In the genomic region with DNA sequence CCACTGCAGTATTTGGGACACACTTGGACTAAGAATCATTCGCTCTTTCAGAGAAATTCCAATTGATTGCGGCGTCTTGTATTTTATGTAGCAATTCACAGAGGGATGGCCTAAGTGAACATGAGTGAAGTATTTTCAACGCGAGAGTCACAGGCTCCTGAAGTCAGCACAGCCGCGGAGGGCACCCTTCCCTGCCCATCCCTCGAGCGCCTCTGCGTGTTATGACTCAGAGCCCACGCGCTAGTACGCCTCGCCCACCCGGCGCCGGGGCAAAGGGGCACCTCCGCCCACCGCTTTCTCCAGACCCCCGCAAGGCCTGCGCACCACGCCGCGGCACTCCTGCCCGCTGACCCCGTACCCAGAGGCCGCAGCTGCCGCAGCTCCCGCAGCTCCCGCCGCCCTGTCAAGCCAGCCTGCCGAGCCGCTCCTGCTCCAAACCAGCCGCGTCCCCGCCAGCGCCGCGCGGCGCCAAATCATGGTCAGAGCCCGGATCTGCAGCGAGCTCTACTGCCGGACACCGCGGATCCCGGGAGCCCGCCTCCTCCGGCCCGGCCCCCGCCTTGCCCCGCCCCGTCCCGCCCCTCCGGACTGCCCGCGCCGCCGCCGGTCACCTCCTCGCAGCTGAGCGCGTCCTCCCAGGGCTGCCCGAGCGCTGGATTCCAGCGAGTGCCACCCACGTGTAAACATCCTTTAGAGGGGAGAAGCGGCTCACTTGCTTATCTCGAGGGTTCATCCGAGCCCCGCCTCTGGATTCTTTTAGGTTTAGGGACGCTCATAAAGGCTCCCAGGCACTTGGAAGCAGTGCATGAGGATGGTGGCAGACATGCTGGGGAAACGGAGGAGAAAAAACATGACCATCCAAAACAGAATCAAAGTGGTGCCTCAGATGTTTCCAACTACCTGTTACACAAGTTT, we compare ENCODE assay signal across 1 cellular context.
TF ChIP-seq lines count a peak whose summit lies in the region.

A gene with protein sequence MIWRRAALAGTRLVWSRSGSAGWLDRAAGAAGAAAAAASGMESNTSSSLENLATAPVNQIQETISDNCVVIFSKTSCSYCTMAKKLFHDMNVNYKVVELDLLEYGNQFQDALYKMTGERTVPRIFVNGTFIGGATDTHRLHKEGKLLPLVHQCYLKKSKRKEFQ (minus strand): TSS at position 509 of the 915 bp plus-strand sequence. CDS start 32 bp downstream, at position 477.

TF ChIP-seq in HepG2, 621 proteins besides CTCF, POLR2A, EP300 and RAD21 (continued from another document and continues in another):
- TF ChIP-seq, protein P1, sequence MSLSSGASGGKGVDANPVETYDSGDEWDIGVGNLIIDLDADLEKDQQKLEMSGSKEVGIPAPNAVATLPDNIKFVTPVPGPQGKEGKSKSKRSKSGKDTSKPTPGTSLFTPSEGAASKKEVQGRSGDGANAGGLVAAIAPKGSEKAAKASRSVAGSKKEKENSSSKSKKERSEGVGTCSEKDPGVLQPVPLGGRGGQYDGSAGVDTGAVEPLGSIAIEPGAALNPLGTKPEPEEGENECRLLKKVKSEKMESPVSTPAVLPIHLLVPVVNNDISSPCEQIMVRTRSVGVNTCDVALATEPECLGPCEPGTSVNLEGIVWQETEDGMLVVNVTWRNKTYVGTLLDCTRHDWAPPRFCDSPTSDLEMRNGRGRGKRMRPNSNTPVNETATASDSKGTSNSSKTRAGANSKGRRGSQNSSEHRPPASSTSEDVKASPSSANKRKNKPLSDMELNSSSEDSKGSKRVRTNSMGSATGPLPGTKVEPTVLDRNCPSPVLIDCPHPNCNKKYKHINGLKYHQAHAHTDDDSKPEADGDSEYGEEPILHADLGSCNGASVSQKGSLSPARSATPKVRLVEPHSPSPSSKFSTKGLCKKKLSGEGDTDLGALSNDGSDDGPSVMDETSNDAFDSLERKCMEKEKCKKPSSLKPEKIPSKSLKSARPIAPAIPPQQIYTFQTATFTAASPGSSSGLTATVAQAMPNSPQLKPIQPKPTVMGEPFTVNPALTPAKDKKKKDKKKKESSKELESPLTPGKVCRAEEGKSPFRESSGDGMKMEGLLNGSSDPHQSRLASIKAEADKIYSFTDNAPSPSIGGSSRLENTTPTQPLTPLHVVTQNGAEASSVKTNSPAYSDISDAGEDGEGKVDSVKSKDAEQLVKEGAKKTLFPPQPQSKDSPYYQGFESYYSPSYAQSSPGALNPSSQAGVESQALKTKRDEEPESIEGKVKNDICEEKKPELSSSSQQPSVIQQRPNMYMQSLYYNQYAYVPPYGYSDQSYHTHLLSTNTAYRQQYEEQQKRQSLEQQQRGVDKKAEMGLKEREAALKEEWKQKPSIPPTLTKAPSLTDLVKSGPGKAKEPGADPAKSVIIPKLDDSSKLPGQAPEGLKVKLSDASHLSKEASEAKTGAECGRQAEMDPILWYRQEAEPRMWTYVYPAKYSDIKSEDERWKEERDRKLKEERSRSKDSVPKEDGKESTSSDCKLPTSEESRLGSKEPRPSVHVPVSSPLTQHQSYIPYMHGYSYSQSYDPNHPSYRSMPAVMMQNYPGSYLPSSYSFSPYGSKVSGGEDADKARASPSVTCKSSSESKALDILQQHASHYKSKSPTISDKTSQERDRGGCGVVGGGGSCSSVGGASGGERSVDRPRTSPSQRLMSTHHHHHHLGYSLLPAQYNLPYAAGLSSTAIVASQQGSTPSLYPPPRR (CRISPR knock-in tag; IDR thresholded peaks at IDR 0.05; ENCODE audit: borderline replicate concordance): no peak
- TF ChIP-seq HNRNPH1 (optimal IDR thresholded peaks at IDR 0.05; ENCODE audit: low read depth, low read length): no peak
- TF ChIP-seq SP2 (CRISPR knock-in tag; IDR thresholded peaks at IDR 0.05): no peak
- TF ChIP-seq, protein P2, sequence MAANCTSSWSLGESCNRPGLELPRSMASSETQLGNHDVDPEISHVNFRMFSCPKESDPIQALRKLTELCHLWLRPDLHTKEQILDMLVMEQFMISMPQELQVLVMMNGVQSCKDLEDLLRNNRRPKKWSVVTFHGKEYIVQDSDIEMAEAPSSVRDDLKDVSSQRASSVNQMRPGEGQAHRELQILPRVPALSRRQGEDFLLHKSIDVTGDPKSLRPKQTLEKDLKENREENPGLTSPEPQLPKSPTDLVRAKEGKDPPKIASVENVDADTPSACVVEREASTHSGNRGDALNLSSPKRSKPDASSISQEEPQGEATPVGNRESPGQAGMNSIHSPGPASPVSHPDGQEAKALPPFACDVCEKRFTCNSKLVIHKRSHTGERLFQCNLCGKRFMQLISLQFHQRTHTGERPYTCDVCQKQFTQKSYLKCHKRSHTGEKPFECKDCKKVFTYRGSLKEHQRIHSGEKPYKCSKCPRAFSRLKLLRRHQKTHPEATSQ (CRISPR knock-in tag; IDR thresholded peaks at IDR 0.05; ENCODE audit: borderline replicate concordance): no peak
- TF ChIP-seq ARHGAP35 (CRISPR knock-in tag; IDR thresholded peaks at IDR 0.05; ENCODE audit: borderline replicate concordance): no peak
- TF ChIP-seq, protein P3, sequence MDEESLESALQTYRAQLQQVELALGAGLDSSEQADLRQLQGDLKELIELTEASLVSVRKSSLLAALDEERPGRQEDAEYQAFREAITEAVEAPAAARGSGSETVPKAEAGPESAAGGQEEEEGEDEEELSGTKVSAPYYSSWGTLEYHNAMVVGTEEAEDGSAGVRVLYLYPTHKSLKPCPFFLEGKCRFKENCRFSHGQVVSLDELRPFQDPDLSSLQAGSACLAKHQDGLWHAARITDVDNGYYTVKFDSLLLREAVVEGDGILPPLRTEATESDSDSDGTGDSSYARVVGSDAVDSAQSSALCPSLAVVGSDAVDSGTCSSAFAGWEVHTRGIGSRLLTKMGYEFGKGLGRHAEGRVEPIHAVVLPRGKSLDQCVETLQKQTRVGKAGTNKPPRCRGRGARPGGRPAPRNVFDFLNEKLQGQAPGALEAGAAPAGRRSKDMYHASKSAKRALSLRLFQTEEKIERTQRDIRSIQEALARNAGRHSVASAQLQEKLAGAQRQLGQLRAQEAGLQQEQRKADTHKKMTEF (CRISPR knock-in tag; IDR thresholded peaks at IDR 0.05): peak; percentile 67
- no peak for TF ChIP-seq ZNF777 (CRISPR knock-in tag; IDR thresholded peaks at IDR 0.05)
- no peak; the same call in 1 of the 2 replicates for TF ChIP-seq ARNTL (CRISPR knock-in tag; IDR thresholded peaks at IDR 0.05)
- TF ChIP-seq ZNF431 (CRISPR knock-in tag; IDR thresholded peaks at IDR 0.05; ENCODE audit: borderline replicate concordance, low read depth): peak; percentile 69; the same call in 1 of the 2 replicates
- TF ChIP-seq ZNF205 (CRISPR knock-in tag; IDR thresholded peaks at IDR 0.05): peak; percentile 85
- no peak for TF ChIP-seq ZNF7 (CRISPR knock-in tag; IDR thresholded peaks at IDR 0.05)
- no peak for TF ChIP-seq RBAK (CRISPR knock-in tag; IDR thresholded peaks at IDR 0.05)
- TF ChIP-seq NBN (conservative IDR thresholded peaks at IDR 0.05): no peak
- TF ChIP-seq NAIF1 (CRISPR knock-in tag; IDR thresholded peaks at IDR 0.05; ENCODE audit: borderline replicate concordance): no peak
- TF ChIP-seq, protein P4, sequence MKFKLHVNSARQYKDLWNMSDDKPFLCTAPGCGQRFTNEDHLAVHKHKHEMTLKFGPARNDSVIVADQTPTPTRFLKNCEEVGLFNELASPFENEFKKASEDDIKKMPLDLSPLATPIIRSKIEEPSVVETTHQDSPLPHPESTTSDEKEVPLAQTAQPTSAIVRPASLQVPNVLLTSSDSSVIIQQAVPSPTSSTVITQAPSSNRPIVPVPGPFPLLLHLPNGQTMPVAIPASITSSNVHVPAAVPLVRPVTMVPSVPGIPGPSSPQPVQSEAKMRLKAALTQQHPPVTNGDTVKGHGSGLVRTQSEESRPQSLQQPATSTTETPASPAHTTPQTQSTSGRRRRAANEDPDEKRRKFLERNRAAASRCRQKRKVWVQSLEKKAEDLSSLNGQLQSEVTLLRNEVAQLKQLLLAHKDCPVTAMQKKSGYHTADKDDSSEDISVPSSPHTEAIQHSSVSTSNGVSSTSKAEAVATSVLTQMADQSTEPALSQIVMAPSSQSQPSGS (CRISPR knock-in tag; IDR thresholded peaks at IDR 0.05): 0 out of 2 replicates have a peak, but pooled peaks have one; percentile 39
- TF ChIP-seq ZNF850 (CRISPR knock-in tag; conservative IDR thresholded peaks at IDR 0.05): no peak
- peak; percentile 67 for TF ChIP-seq POLR2AphosphoS5 (IDR thresholded peaks at IDR 0.05; ENCODE audit: low read depth, low read length)
- TF ChIP-seq, protein P5, sequence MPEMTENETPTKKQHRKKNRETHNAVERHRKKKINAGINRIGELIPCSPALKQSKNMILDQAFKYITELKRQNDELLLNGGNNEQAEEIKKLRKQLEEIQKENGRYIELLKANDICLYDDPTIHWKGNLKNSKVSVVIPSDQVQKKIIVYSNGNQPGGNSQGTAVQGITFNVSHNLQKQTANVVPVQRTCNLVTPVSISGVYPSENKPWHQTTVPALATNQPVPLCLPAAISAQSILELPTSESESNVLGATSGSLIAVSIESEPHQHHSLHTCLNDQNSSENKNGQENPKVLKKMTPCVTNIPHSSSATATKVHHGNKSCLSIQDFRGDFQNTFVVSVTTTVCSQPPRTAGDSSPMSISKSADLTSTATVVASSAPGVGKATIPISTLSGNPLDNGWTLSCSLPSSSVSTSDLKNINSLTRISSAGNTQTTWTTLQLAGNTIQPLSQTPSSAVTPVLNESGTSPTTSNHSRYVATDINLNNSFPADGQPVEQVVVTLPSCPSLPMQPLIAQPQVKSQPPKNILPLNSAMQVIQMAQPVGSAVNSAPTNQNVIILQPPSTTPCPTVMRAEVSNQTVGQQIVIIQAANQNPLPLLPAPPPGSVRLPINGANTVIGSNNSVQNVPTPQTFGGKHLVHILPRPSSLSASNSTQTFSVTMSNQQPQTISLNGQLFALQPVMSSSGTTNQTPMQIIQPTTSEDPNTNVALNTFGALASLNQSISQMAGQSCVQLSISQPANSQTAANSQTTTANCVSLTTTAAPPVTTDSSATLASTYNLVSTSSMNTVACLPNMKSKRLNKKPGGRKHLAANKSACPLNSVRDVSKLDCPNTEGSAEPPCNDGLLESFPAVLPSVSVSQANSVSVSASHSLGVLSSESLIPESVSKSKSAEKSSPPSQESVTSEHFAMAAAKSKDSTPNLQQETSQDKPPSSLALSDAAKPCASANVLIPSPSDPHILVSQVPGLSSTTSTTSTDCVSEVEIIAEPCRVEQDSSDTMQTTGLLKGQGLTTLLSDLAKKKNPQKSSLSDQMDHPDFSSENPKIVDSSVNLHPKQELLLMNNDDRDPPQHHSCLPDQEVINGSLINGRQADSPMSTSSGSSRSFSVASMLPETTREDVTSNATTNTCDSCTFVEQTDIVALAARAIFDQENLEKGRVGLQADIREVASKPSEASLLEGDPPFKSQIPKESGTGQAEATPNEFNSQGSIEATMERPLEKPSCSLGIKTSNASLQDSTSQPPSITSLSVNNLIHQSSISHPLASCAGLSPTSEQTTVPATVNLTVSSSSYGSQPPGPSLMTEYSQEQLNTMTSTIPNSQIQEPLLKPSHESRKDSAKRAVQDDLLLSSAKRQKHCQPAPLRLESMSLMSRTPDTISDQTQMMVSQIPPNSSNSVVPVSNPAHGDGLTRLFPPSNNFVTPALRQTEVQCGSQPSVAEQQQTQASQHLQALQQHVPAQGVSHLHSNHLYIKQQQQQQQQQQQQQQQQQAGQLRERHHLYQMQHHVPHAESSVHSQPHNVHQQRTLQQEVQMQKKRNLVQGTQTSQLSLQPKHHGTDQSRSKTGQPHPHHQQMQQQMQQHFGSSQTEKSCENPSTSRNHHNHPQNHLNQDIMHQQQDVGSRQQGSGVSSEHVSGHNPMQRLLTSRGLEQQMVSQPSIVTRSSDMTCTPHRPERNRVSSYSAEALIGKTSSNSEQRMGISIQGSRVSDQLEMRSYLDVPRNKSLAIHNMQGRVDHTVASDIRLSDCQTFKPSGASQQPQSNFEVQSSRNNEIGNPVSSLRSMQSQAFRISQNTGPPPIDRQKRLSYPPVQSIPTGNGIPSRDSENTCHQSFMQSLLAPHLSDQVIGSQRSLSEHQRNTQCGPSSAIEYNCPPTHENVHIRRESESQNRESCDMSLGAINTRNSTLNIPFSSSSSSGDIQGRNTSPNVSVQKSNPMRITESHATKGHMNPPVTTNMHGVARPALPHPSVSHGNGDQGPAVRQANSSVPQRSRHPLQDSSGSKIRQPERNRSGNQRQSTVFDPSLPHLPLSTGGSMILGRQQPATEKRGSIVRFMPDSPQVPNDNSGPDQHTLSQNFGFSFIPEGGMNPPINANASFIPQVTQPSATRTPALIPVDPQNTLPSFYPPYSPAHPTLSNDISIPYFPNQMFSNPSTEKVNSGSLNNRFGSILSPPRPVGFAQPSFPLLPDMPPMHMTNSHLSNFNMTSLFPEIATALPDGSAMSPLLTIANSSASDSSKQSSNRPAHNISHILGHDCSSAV (CRISPR knock-in tag; IDR thresholded peaks at IDR 0.05; ENCODE audit: borderline replicate concordance): 0 out of 2 replicates have a peak, but pooled peaks have one; percentile 9
- TF ChIP-seq DNMT1 (CRISPR knock-in tag; IDR thresholded peaks at IDR 0.05): 0 out of 2 replicates have a peak, but pooled peaks have one; percentile 54
- TF ChIP-seq, protein P6, sequence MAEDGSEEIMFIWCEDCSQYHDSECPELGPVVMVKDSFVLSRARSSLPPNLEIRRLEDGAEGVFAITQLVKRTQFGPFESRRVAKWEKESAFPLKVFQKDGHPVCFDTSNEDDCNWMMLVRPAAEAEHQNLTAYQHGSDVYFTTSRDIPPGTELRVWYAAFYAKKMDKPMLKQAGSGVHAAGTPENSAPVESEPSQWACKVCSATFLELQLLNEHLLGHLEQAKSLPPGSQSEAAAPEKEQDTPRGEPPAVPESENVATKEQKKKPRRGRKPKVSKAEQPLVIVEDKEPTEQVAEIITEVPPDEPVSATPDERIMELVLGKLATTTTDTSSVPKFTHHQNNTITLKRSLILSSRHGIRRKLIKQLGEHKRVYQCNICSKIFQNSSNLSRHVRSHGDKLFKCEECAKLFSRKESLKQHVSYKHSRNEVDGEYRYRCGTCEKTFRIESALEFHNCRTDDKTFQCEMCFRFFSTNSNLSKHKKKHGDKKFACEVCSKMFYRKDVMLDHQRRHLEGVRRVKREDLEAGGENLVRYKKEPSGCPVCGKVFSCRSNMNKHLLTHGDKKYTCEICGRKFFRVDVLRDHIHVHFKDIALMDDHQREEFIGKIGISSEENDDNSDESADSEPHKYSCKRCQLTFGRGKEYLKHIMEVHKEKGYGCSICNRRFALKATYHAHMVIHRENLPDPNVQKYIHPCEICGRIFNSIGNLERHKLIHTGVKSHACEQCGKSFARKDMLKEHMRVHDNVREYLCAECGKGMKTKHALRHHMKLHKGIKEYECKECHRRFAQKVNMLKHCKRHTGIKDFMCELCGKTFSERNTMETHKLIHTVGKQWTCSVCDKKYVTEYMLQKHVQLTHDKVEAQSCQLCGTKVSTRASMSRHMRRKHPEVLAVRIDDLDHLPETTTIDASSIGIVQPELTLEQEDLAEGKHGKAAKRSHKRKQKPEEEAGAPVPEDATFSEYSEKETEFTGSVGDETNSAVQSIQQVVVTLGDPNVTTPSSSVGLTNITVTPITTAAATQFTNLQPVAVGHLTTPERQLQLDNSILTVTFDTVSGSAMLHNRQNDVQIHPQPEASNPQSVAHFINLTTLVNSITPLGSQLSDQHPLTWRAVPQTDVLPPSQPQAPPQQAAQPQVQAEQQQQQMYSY (CRISPR knock-in tag; IDR thresholded peaks at IDR 0.05): 0 out of 2 replicates have a peak, but pooled peaks have one; percentile 34
- TF ChIP-seq ZSCAN31 (CRISPR knock-in tag; IDR thresholded peaks at IDR 0.05; ENCODE audit: low read depth): no peak
- TF ChIP-seq PTBP1 (IDR thresholded peaks at IDR 0.05; ENCODE audit: low read depth, low read length, poor library complexity, severe bottlenecking): no peak
- no peak for TF ChIP-seq PAWR (CRISPR knock-in tag; IDR thresholded peaks at IDR 0.05; ENCODE audit: borderline replicate concordance)
- no peak for TF ChIP-seq PHF5A (CRISPR knock-in tag; IDR thresholded peaks at IDR 0.05; ENCODE audit: low read depth, unreplicated experiment)
- TF ChIP-seq HDAC6 (IDR thresholded peaks at IDR 0.05; ENCODE audit: low read depth, low read length): no peak
